Comparison of ENCODE assay signal across 18 cellular contexts in genomic region chr2:47267389-47268086, GRCh38.
DNase-seq lines count a peak whose midpoint lies in the region; ATAC-seq and TF ChIP-seq lines count a peak whose summit lies in the region.
"Had no signal": no experiment of that assay in that cellular context is flagged by ENCODE, and none has a peak within 500 bp of the region (broad histone marks: within the 10 kb centered on the region; RNA-seq: fewer than 3 reads in every experiment).

No MANE protein-coding gene starts in this region.

- TF ChIP-seq CTCF in HFFc6 (IDR thresholded peaks at IDR 0.05), result peak; percentile 13; the same call in 1 of the 2 replicates
- no peak for TF ChIP-seq CTCF in astrocyte of the cerebellum (IDR thresholded peaks at IDR 0.05; ENCODE audit: low read depth, low read length, missing control alignments)
- no peak for TF ChIP-seq CTCF in hepatocyte (IDR thresholded peaks at IDR 0.05; ENCODE audit: poor library complexity)
- no peak for TF ChIP-seq CTCF in sigmoid colon (IDR thresholded peaks at IDR 0.05)

- DNase-seq in HFFc6 (no peak), astrocyte of the cerebellum (ENCODE audit: low read depth) (peak; percentile 78), hepatocyte (ENCODE audit: low spot score) (no peak), sigmoid colon (peak; percentile 34), kidney glomerular epithelial cell (lab: John Stamatoyannopoulos, UW) (no peak)
- no peak for DNase-seq in CD8-positive, alpha-beta memory T cell
- DNase-seq: ACHN, C1 segment of cervical spinal cord, DND-41, GDM1, NCI-H1105, NCI-H2081, Peyer's patch, Right ventricle myocardium superior had no signal

- H3K4me2 ChIP-seq in hepatocyte, result no peak overlapping the region

- H3K27me3 Mint-ChIP-seq in HFFc6 (ENCODE audit: insufficient read depth), result no peaks in the 10 kb centered on the region; the same call in 1 of the 2 replicates
- no peaks in the 10 kb centered on the region for H3K27me3 Mint-ChIP-seq in CD8-positive, alpha-beta memory T cell

- H3K36me3 Mint-ChIP-seq in HFFc6 (ENCODE audit: low read depth), result peaks cover 6% of the 10 kb centered on the region
- no peaks in the 10 kb centered on the region for H3K36me3 Mint-ChIP-seq in CD8-positive, alpha-beta memory T cell

- no peaks in the 10 kb centered on the region for H4K20me1 ChIP-seq in hepatocyte (ENCODE audit: insufficient read depth, poor library complexity, severe bottlenecking)

- TF ChIP-seq POLR2A in sigmoid colon (IDR thresholded peaks at IDR 0.05), result no peak

- no peaks in the 10 kb centered on the region for H3K9me2 ChIP-seq in hepatocyte (replicated peaks; ENCODE audit: insufficient read depth)

- in situ Hi-C loops in astrocyte of the cerebellum (cut with HindIII; ENCODE audit: low sequenced_read_pairs), result no loop called here

- no peaks in the 10 kb centered on the region for H3K36me3 ChIP-seq in hepatocyte (replicated peaks; ENCODE audit: insufficient read depth, low read depth)
- H3K36me3 ChIP-seq in sigmoid colon, result no peaks in the 10 kb centered on the region
- no peaks in the 10 kb centered on the region for H3K36me3 ChIP-seq in CD8-positive, alpha-beta memory T cell (ENCODE audit: insufficient read depth, low read length)
- H3K36me3 ChIP-seq: Peyer's patch had no signal

- no peak for ATAC-seq in HG03097 (IDR thresholded peaks at IDR 0.05; ENCODE audit: low FRiP score, unreplicated experiment)
- ATAC-seq: HCT116, K562 had no signal

- TF ChIP-seq EP300 in sigmoid colon (IDR thresholded peaks at IDR 0.05), result no peak

- WGBS in hepatocyte (ENCODE audit: low lambda C conversion rate, missing lambda C conversion rate), result 93% methylated on average over 8 of the region's 8 CpGs
- 77 to 92% methylated on average over 8 of the region's 8 CpGs for WGBS in sigmoid colon, 2 donors

- POLR2A ChIA-PET in CD8-positive, alpha-beta memory T cell (lab: Charles Lee), result no interaction called here

- CTCF ChIA-PET in CD8-positive, alpha-beta memory T cell (lab: Charles Lee), result interaction anchor here (1.2 kb wide), 1 partner anchor 10 kb away, joined by 3 read pairs; no protein-coding TSS in a partner anchor

- H3K9me3 ChIP-seq in hepatocyte (ENCODE audit: low read depth) (no peaks in the 10 kb centered on the region), sigmoid colon (no peaks in the 10 kb centered on the region)
- H3K9me3 ChIP-seq in CD8-positive, alpha-beta memory T cell (ENCODE audit: low read length), result no peaks in the 10 kb centered on the region
- H3K9me3 ChIP-seq: Peyer's patch had no signal

- no peak overlapping the region for H3K27ac Mint-ChIP-seq in HFFc6
- H3K27ac Mint-ChIP-seq in CD8-positive, alpha-beta memory T cell, result no peak overlapping the region

- no peak overlapping the region for H3K4me3 Mint-ChIP-seq in HFFc6
- H3K4me3 Mint-ChIP-seq in CD8-positive, alpha-beta memory T cell, result no peak overlapping the region

- H3K27me3 ChIP-seq in hepatocyte (no peaks in the 10 kb centered on the region), sigmoid colon (no peaks in the 10 kb centered on the region)
- no peaks in the 10 kb centered on the region for H3K27me3 ChIP-seq in CD8-positive, alpha-beta memory T cell (ENCODE audit: insufficient read depth, low read length, poor library complexity, severe bottlenecking)
- H3K27me3 ChIP-seq: Peyer's patch had no signal

- peaks cover 38% of the 10 kb centered on the region for H3K4me1 Mint-ChIP-seq in HFFc6 (ENCODE audit: low read depth)
- H3K4me1 Mint-ChIP-seq in CD8-positive, alpha-beta memory T cell, result peaks cover 0 to 9% (median 1%) of the 10 kb centered on the region in 3 donors

- H2AFZ ChIP-seq in hepatocyte, result no peak overlapping the region

- H3K79me2 ChIP-seq in hepatocyte, result no peaks in the 10 kb centered on the region

- H3K9me3 Mint-ChIP-seq in HFFc6, result no peaks in the 10 kb centered on the region
- no peaks in the 10 kb centered on the region for H3K9me3 Mint-ChIP-seq in CD8-positive, alpha-beta memory T cell

- intact Hi-C loops in sigmoid colon (cut with DNase I), result no loop called here

- peak overlapping the region; percentile 47 for H3K27ac ChIP-seq in hepatocyte
- H3K27ac ChIP-seq in sigmoid colon, result no peak overlapping the region
- H3K27ac ChIP-seq in CD8-positive, alpha-beta memory T cell (ENCODE audit: low read depth, low read length), result no peak overlapping the region
- H3K27ac ChIP-seq: SK-N-MC had no signal

- H3K4me1 ChIP-seq in hepatocyte (ENCODE audit: insufficient read depth) (peaks cover 51% of the 10 kb centered on the region), sigmoid colon (peaks cover 3 to 26% (median 20%) of the 10 kb centered on the region in 4 donors)
- peaks cover 2% of the 10 kb centered on the region for H3K4me1 ChIP-seq in CD8-positive, alpha-beta memory T cell (ENCODE audit: insufficient read depth, low read length)

- H3K4me3 ChIP-seq in astrocyte of the cerebellum (ENCODE audit: low read depth, low read length), result no peak overlapping the region
- H3K4me3 ChIP-seq in hepatocyte, result no peak overlapping the region
- no peak overlapping the region for H3K4me3 ChIP-seq in sigmoid colon
- no peak overlapping the region for H3K4me3 ChIP-seq in CD8-positive, alpha-beta memory T cell (ENCODE audit: low read length)
- H3K4me3 ChIP-seq: K562, Peyer's patch, SK-N-MC had no signal

Comparison
In these comparisons a context has a peak if more than half of its experiments do, and no peak if none do; other contexts are left out.
1. DNase-seq: peak in astrocyte of the cerebellum (single experiment) and sigmoid colon (single experiment); none in HFFc6 (single experiment), hepatocyte (single experiment), CD8-positive, alpha-beta memory T cell (0 of 5) and kidney glomerular epithelial cell (single experiment).